ENCODE assay signal across 20 cellular contexts in the genomic region with DNA sequence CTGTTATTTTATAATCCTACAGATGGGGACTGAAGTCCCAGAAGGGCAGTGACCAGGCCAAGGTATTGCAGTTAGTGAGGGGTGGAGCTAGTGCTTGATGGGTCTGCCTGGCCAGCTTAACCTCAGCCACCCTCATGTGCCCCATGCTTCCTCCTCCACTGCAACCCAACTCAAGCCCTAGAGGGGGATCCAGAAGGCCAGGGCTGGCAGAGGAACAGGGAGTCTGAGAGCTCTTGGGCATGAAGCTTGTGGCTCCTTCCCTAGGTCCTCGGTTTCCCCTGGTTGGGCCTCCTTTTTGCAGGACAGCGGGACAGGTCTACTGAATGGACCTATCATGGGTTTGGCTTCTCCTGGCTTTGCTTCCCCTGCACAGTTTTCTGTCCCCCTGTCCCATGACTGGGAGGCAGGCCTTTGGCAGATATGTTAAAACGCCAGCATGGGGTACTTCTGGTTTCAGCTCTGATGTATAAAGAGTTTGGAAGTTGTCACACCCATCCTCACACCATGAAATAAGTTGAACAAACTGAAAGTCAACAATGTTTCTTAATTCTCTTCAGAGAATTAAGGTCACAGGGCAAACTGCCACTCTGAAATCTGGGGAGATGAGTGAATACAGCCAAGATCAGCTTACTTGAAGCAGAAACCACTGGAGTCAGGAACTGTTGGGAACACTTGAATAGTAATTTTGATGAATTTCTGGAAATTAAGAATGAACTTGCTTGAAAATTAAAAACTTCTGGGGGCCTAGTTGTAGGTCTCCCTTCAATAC.
DNase-seq lines count a peak whose midpoint lies in the region; ATAC-seq, FAIRE-seq and TF ChIP-seq lines count a peak whose summit lies in the region.
"Had no signal": no experiment of that assay in that cellular context is flagged by ENCODE, and none has a peak within 500 bp of the region (broad histone marks: within the 10 kb centered on the region; RNA-seq: fewer than 3 reads in every experiment).

No MANE protein-coding gene starts in this region.

- no peak for FAIRE-seq in D721Med (lab: Jason Lieb, UNC)
- FAIRE-seq: A549, G401.6, GM12892 had no signal

- H3K27me3 ChIP-seq in PC-9 (ENCODE audit: insufficient read depth, low read depth) = no peaks in the 10 kb centered on the region

- no peak overlapping the region for H2AFZ ChIP-seq in PC-9

- intact Hi-C loops in PC-9 (cut with micrococcal nuclease; ENCODE audit: unreplicated experiment) = no loop called here

- no peaks in the 10 kb centered on the region for H4K20me1 ChIP-seq in PC-9 (ENCODE audit: insufficient read depth)

- H3K36me3 ChIP-seq in PC-9 (ENCODE audit: low read depth) = no peaks in the 10 kb centered on the region

- H3K27ac Mint-ChIP-seq in nephron = peak overlapping the region in 2 of 3 experiments; percentile 25 to 95
- no peak overlapping the region for H3K27ac Mint-ChIP-seq in activated naive CD8-positive, alpha-beta T cell treated with anti-CD3 and anti-CD28 coated beads, Interleukin-2, amount 50 U/mL, for 24 hours
- H3K27ac Mint-ChIP-seq in stimulated activated effector memory CD8-positive, alpha-beta T cell treated with anti-CD3 and anti-CD28 coated beads, Interleukin-12 subunit alpha, Interleukin-12 subunit beta, amount 100 ng/mL, for 72 hours = no peak overlapping the region
- H3K27ac Mint-ChIP-seq: CD4-positive, CD25-positive, alpha-beta regulatory T cell; IgD-negative memory B cell had no signal

- H3K4me2 ChIP-seq in PC-9 = no peak overlapping the region
- H3K4me2 ChIP-seq: A549 had no signal

- TF ChIP-seq CTCF in PC-9 (conservative IDR thresholded peaks at IDR 0.05) = no peak
- TF ChIP-seq CTCF in fibroblast of mammary gland (conservative IDR thresholded peaks at IDR 0.05; ENCODE audit: control insufficient read depth, insufficient read depth, low read depth, low read length) = no peak
- no peak for TF ChIP-seq CTCF in nephron (IDR thresholded peaks at IDR 0.05; ENCODE audit: unreplicated experiment in 3 of 3)
- TF ChIP-seq CTCF in D721Med (IDR thresholded peaks at IDR 0.05; ENCODE audit: insufficient read depth, missing control alignments) = no peak

- H3F3A ChIP-seq in PC-9 (ENCODE audit: insufficient read depth, low read depth) = peaks cover 33% of the 10 kb centered on the region; the same call in 1 of the 2 replicates

- CTCF ChIA-PET in PC-9 (lab: Charles Lee) = interaction anchor here (0.6 kb wide), 1 partner anchor 1142 kb away, joined by 6 read pairs; no protein-coding TSS in a partner anchor

- DNase-seq in PC-9 = peak in 1 of 2 experiments; percentile 37
- peak; percentile 24 for DNase-seq in fibroblast of mammary gland (ENCODE audit: low read depth)
- no peak for DNase-seq in D721Med (ENCODE audit: insufficient read length, low spot score)
- DNase-seq in epidermal melanocyte (ENCODE audit: insufficient read length, low spot score) = no peak
- no peak for DNase-seq in activated naive CD8-positive, alpha-beta T cell treated with anti-CD3 and anti-CD28 coated beads, Interleukin-2, amount 50 U/mL, for 24 hours
- DNase-seq in stimulated activated effector memory CD8-positive, alpha-beta T cell treated with anti-CD3 and anti-CD28 coated beads, Interleukin-12 subunit alpha, Interleukin-12 subunit beta, amount 100 ng/mL, for 72 hours (ENCODE audit: low spot score in 2 of 2) = no peak
- DNase-seq: Calu3; CD4-positive, CD25-positive, alpha-beta regulatory T cell; DMS79 treated with DMSO at 0.1 percent for 48 hours; MV-4-11; NCI-H1436; NCI-H226; NCI-H526; OCI-M1 had no signal

- H3K4me3 Mint-ChIP-seq in nephron = no peak overlapping the region
- H3K4me3 Mint-ChIP-seq in activated naive CD8-positive, alpha-beta T cell treated with anti-CD3 and anti-CD28 coated beads, Interleukin-2, amount 50 U/mL, for 24 hours = no peak overlapping the region
- H3K4me3 Mint-ChIP-seq in stimulated activated effector memory CD8-positive, alpha-beta T cell treated with anti-CD3 and anti-CD28 coated beads, Interleukin-12 subunit alpha, Interleukin-12 subunit beta, amount 100 ng/mL, for 72 hours = no peak overlapping the region
- H3K4me3 Mint-ChIP-seq: CD4-positive, CD25-positive, alpha-beta regulatory T cell; IgD-negative memory B cell had no signal

- H3K79me2 ChIP-seq in PC-9 (ENCODE audit: low read depth) = no peaks in the 10 kb centered on the region

- no peaks in the 10 kb centered on the region for H3K36me3 Mint-ChIP-seq in nephron (ENCODE audit: low read depth)
- H3K36me3 Mint-ChIP-seq in activated naive CD8-positive, alpha-beta T cell treated with anti-CD3 and anti-CD28 coated beads, Interleukin-2, amount 50 U/mL, for 24 hours (ENCODE audit: low read depth) = no peaks in the 10 kb centered on the region
- H3K36me3 Mint-ChIP-seq in stimulated activated effector memory CD8-positive, alpha-beta T cell treated with anti-CD3 and anti-CD28 coated beads, Interleukin-12 subunit alpha, Interleukin-12 subunit beta, amount 100 ng/mL, for 72 hours = no peaks in the 10 kb centered on the region
- H3K36me3 Mint-ChIP-seq: CD4-positive, CD25-positive, alpha-beta regulatory T cell had no signal

- no peak for ATAC-seq in activated naive CD8-positive, alpha-beta T cell treated with anti-CD3 and anti-CD28 coated beads, Interleukin-2, amount 50 U/mL, for 24 hours
- ATAC-seq in stimulated activated effector memory CD8-positive, alpha-beta T cell treated with anti-CD3 and anti-CD28 coated beads, Interleukin-12 subunit alpha, Interleukin-12 subunit beta, amount 100 ng/mL, for 72 hours = no peak
- ATAC-seq: A549 had no signal

- H3K27ac ChIP-seq in PC-9 (0 out of 2 replicates have a peak overlapping the region, but pooled peaks have one; percentile 26), skin epidermis (peak overlapping the region in 12 of 21 experiments; percentile 8 to 86 (median 55))

- H3K4me3 ChIP-seq in PC-9 (no peak overlapping the region), fibroblast of mammary gland (ENCODE audit: control insufficient read depth, low read depth, low read length) (no peak overlapping the region), skin epidermis (no peak overlapping the region)
- H3K4me3 ChIP-seq: A549 had no signal

- peaks cover 11% of the 10 kb centered on the region for H3K9me3 Mint-ChIP-seq in nephron
- no peaks in the 10 kb centered on the region for H3K9me3 Mint-ChIP-seq in activated naive CD8-positive, alpha-beta T cell treated with anti-CD3 and anti-CD28 coated beads, Interleukin-2, amount 50 U/mL, for 24 hours
- no peaks in the 10 kb centered on the region for H3K9me3 Mint-ChIP-seq in stimulated activated effector memory CD8-positive, alpha-beta T cell treated with anti-CD3 and anti-CD28 coated beads, Interleukin-12 subunit alpha, Interleukin-12 subunit beta, amount 100 ng/mL, for 72 hours
- H3K9me3 Mint-ChIP-seq: IgD-negative memory B cell had no signal

- peaks cover 25% of the 10 kb centered on the region for H3K4me1 Mint-ChIP-seq in nephron
- H3K4me1 Mint-ChIP-seq in activated naive CD8-positive, alpha-beta T cell treated with anti-CD3 and anti-CD28 coated beads, Interleukin-2, amount 50 U/mL, for 24 hours = no peaks in the 10 kb centered on the region
- no peaks in the 10 kb centered on the region for H3K4me1 Mint-ChIP-seq in stimulated activated effector memory CD8-positive, alpha-beta T cell treated with anti-CD3 and anti-CD28 coated beads, Interleukin-12 subunit alpha, Interleukin-12 subunit beta, amount 100 ng/mL, for 72 hours
- H3K4me1 Mint-ChIP-seq: CD4-positive, CD25-positive, alpha-beta regulatory T cell had no signal

- H3K9me3 ChIP-seq in PC-9 (ENCODE audit: insufficient read depth, low read depth) = no peaks in the 10 kb centered on the region
- H3K9me3 ChIP-seq: A549 had no signal

- no peaks in the 10 kb centered on the region for H3K9me2 ChIP-seq in PC-9 (ENCODE audit: insufficient read depth)

- peaks cover 58% of the 10 kb centered on the region for H3K4me1 ChIP-seq in PC-9 (replicated peaks; ENCODE audit: insufficient read depth)

- BruUV-seq in PC-9 (replicated peaks; lab: Mats Ljungman, UMichigan) = no TSS peak

- peaks cover 4% of the 10 kb centered on the region for H3K27me3 Mint-ChIP-seq in nephron (ENCODE audit: low read depth)
- peaks cover 2% of the 10 kb centered on the region for H3K27me3 Mint-ChIP-seq in activated naive CD8-positive, alpha-beta T cell treated with anti-CD3 and anti-CD28 coated beads, Interleukin-2, amount 50 U/mL, for 24 hours

- POLR2A ChIA-PET in PC-9 (lab: Charles Lee; ENCODE audit: unreplicated experiment) = no interaction called here

Comparison
In these comparisons a context has a peak if more than half of its experiments do, and no peak if none do; other contexts are left out.
1. H3K27ac Mint-ChIP-seq: peak in nephron (2 of 3); none in activated naive CD8-positive, alpha-beta T cell treated with anti-CD3 and anti-CD28 coated beads, Interleukin-2, amount 50 U/mL, for 24 hours (single experiment) and stimulated activated effector memory CD8-positive, alpha-beta T cell treated with anti-CD3 and anti-CD28 coated beads, Interleukin-12 subunit alpha, Interleukin-12 subunit beta, amount 100 ng/mL, for 72 hours (single experiment).